Comparison of ENCODE assay signal across 8 cellular contexts in genomic region chr5:140042551-140043507, GRCh38. TPM values are rescaled to one million over a fixed set of nuclear protein-coding genes. Genes with fewer than 3 reads are reported as not detected.
A peak's percentile ranks its signal among the peaks of the same experiment; 100 is the strongest.
DNase-seq lines count a peak whose midpoint lies in the region; ATAC-seq and TF ChIP-seq lines count a peak whose summit lies in the region.

TSS of gene NRG2 (minus strand) at chr5:140043299.

- no peaks in the 10 kb centered on the region for H3K36me3 Mint-ChIP-seq in activated CD4-positive, alpha-beta T cell treated with anti-CD3 and anti-CD28 coated beads for 36 hours (ENCODE audit: low read depth)

- peak; percentile 46 for ATAC-seq in HG02571 (IDR thresholded peaks at IDR 0.05; ENCODE audit: unreplicated experiment)
- peak; percentile 68 for ATAC-seq in activated CD4-positive, alpha-beta T cell treated with anti-CD3 and anti-CD28 coated beads for 36 hours

- no peaks in the 10 kb centered on the region for H3K9me3 Mint-ChIP-seq in activated CD4-positive, alpha-beta T cell treated with anti-CD3 and anti-CD28 coated beads for 36 hours (ENCODE audit: low read depth)

- POLR2A ChIA-PET in activated CD4-positive, alpha-beta T cell treated with anti-CD3 and anti-CD28 coated beads for 36 hours (lab: Charles Lee) = no interaction called here

- no peak within 1 kb of the TSS for H3K27ac Mint-ChIP-seq in activated CD4-positive, alpha-beta T cell treated with anti-CD3 and anti-CD28 coated beads for 36 hours

- peak; percentile 49 for DNase-seq in NCI-H1694 (lab: John Stamatoyannopoulos, UW)
- peak; percentile 58 for DNase-seq in activated CD4-positive, alpha-beta T cell treated with anti-CD3 and anti-CD28 coated beads for 36 hours
- DNase-seq in stimulated activated CD4-positive, alpha-beta T cell treated with anti-CD3 and anti-CD28 coated beads, Interleukin-2, amount 100 ng/mL, for 24 hours = peak; percentile 36 to 52
- DNase-seq in NK-92 (lab: John Stamatoyannopoulos, UW; ENCODE audit: unreplicated experiment) = no peak

- H3K27me3 ChIP-seq in layer of hippocampus (ENCODE audit: control insufficient read depth, insufficient read depth, low read length) = no peaks in the 10 kb centered on the region

- CTCF ChIA-PET in activated CD4-positive, alpha-beta T cell treated with anti-CD3 and anti-CD28 coated beads for 36 hours (lab: Charles Lee) = interaction anchor here (0.6 to 1.8 kb wide), 4 partner anchors 12 to 131 kb away, joined by 3 to 5 read pairs (median 4); no protein-coding TSS in a partner anchor

- H3K27ac ChIP-seq in cingulate gyrus (ENCODE audit: low read depth, low read length) (peak within 1 kb of the TSS; percentile 55), layer of hippocampus (ENCODE audit: low read depth, low read length) (peak within 1 kb of the TSS; percentile 71)

- H3K4me3 Mint-ChIP-seq in activated CD4-positive, alpha-beta T cell treated with anti-CD3 and anti-CD28 coated beads for 36 hours = peak within 1 kb of the TSS; percentile 62

- peak; percentile 80 for TF ChIP-seq CTCF in GM12875 (IDR thresholded peaks at IDR 0.05; ENCODE audit: borderline replicate concordance, insufficient read depth, low read depth, low read length)

- H3K4me1 Mint-ChIP-seq in activated CD4-positive, alpha-beta T cell treated with anti-CD3 and anti-CD28 coated beads for 36 hours = peaks cover 10% of the 10 kb centered on the region

- intact Hi-C loops in activated CD4-positive, alpha-beta T cell treated with anti-CD3 and anti-CD28 coated beads for 36 hours (cut with DNase I, micrococcal nuclease) = no loop called here

- H3K27me3 Mint-ChIP-seq in activated CD4-positive, alpha-beta T cell treated with anti-CD3 and anti-CD28 coated beads for 36 hours = peaks cover 47% of the 10 kb centered on the region

- peak within 1 kb of the TSS; percentile 73 for H3K4me3 ChIP-seq in GM12875 (ENCODE audit: low read depth, low read length)

RNA-seq across cellular contexts. Expression of gene NRG2, which starts in this region (rescaled TPM):
- total RNA-seq in activated CD4-positive, alpha-beta T cell treated with anti-CD3 and anti-CD28 coated beads for 36 hours = under 1 TPM; 0.11 to 0.14 TPM

Comparison
In these comparisons a context has a peak if more than half of its experiments do, and no peak if none do; other contexts are left out.
1. Peak in DNase-seq and ATAC-seq in activated CD4-positive, alpha-beta T cell treated with anti-CD3 and anti-CD28 coated beads for 36 hours; RNA of the gene not detected or under 1 TPM.